ENCODE assay signal across 20 cellular contexts in genomic region chr2:131146749-131147148, GRCh38. TPM values are rescaled to one million over a fixed set of nuclear protein-coding genes. Genes with fewer than 3 reads are reported as not detected.
DNase-seq lines count a peak whose midpoint lies in the region; ATAC-seq, FAIRE-seq and TF ChIP-seq lines count a peak whose summit lies in the region.
"Had no signal": no experiment of that assay in that cellular context is flagged by ENCODE, and none has a peak within 500 bp of the region (broad histone marks: within the 10 kb centered on the region; RNA-seq: fewer than 3 reads in every experiment).

No MANE protein-coding gene starts in this region.

- H3K27ac ChIP-seq in KMS-11, result peak overlapping the region; percentile 22; the same call in 1 of the 2 replicates
- H3K27ac ChIP-seq in K562 (ENCODE audit: extremely low read depth, low read depth, low read length), result no peak overlapping the region
- no peak overlapping the region for H3K27ac ChIP-seq in upper lobe of right lung
- H3K27ac ChIP-seq: 22Rv1, A549, C4-2B had no signal

- POLR2A ChIA-PET in K562 (lab: Yijun Ruan, JAX), result no interaction called here

- WGBS in K562 (ENCODE audit: insufficient coverage, low coverage, missing lambda C conversion rate), result 94% methylated on average over 1 of the region's 1 CpG

- BruUV-seq in K562 (replicated peaks; lab: Mats Ljungman, UMichigan), result no TSS peak

- no peaks in the 10 kb centered on the region for H3K27me3 Mint-ChIP-seq in activated naive CD8-positive, alpha-beta T cell treated with anti-CD3 and anti-CD28 coated beads for 36 hours
- H3K27me3 Mint-ChIP-seq in activated naive CD8-positive, alpha-beta T cell treated with anti-CD3 and anti-CD28 coated beads, Interleukin-2, amount 50 U/mL, for 24 hours, result no peaks in the 10 kb centered on the region
- H3K27me3 Mint-ChIP-seq: CD4-positive, alpha-beta T cell had no signal

- H3K4me2 ChIP-seq in KMS-11 (peak overlapping the region; percentile 27; the same call in 1 of the 2 replicates), K562 (ENCODE audit: insufficient read depth, low read length) (no peak overlapping the region)
- H3K4me2 ChIP-seq: A549 had no signal

- H3K27ac Mint-ChIP-seq in activated naive CD8-positive, alpha-beta T cell treated with anti-CD3 and anti-CD28 coated beads for 36 hours, result peak overlapping the region; percentile 20
- H3K27ac Mint-ChIP-seq in activated naive CD8-positive, alpha-beta T cell treated with anti-CD3 and anti-CD28 coated beads, Interleukin-2, amount 50 U/mL, for 24 hours, result no peak overlapping the region
- H3K27ac Mint-ChIP-seq: CD4-positive, alpha-beta T cell; H9 had no signal

- TF ChIP-seq EP300 in K562 (IDR thresholded peaks at IDR 0.05; ENCODE audit: low read length), result no peak

- H4K20me1 ChIP-seq in KMS-11 (ENCODE audit: insufficient read depth) (no peaks in the 10 kb centered on the region), K562 (replicated peaks; ENCODE audit: control insufficient read depth, insufficient read depth, low read length) (peaks cover 2% of the 10 kb centered on the region; the same call in 1 of the 2 replicates)

- in situ Hi-C loops in K562 (cut with MboI), result no loop called here

- intact Hi-C loops in K562 (cut with micrococcal nuclease) (no loop called here), upper lobe of right lung (cut with DNase I) (no loop called here)

- H3K9me1 ChIP-seq in K562 (ENCODE audit: control insufficient read depth, insufficient read depth, low read length), result no peaks in the 10 kb centered on the region

- no peaks in the 10 kb centered on the region for H3K27me3 ChIP-seq in KMS-11 (ENCODE audit: insufficient read depth, low read depth)
- H3K27me3 ChIP-seq in K562 (ENCODE audit: control insufficient read depth in 2 of 2, insufficient read depth in 2 of 2, low read length in 2 of 2), result no peaks in the 10 kb centered on the region
- no peaks in the 10 kb centered on the region for H3K27me3 ChIP-seq in upper lobe of right lung

- no peak for TF ChIP-seq POLR2A in K562 (conservative IDR thresholded peaks at IDR 0.05)

- H3K9me3 ChIP-seq in K562 (replicated peaks; ENCODE audit: control insufficient read depth, insufficient read depth, low read depth, low read length) (no peaks in the 10 kb centered on the region), upper lobe of right lung (no peaks in the 10 kb centered on the region)
- H3K9me3 ChIP-seq: A549, Caco-2 had no signal

- peaks cover 8% of the 10 kb centered on the region for H3K4me1 Mint-ChIP-seq in activated naive CD8-positive, alpha-beta T cell treated with anti-CD3 and anti-CD28 coated beads for 36 hours
- H3K4me1 Mint-ChIP-seq in activated naive CD8-positive, alpha-beta T cell treated with anti-CD3 and anti-CD28 coated beads, Interleukin-2, amount 50 U/mL, for 24 hours, result peaks cover 4% of the 10 kb centered on the region
- H3K4me1 Mint-ChIP-seq: H9 had no signal

- no peak for TF ChIP-seq RAD21 in K562 (CRISPR knock-in tag; conservative IDR thresholded peaks at IDR 0.05 in 1 of 2, IDR thresholded peaks at IDR 0.05 in 1 of 2)

- CTCF ChIA-PET in K562 (lab: Yijun Ruan, JAX; ENCODE audit: low intra/inter-chr PET ratio), result no interaction called here

- ATAC-seq in activated naive CD8-positive, alpha-beta T cell treated with anti-CD3 and anti-CD28 coated beads, Interleukin-2, amount 50 U/mL, for 24 hours, result no peak
- no peak for ATAC-seq in K562
- ATAC-seq in upper lobe of right lung, result peak; percentile 56
- no peak for ATAC-seq in GM19035 (IDR thresholded peaks at IDR 0.05; ENCODE audit: unreplicated experiment)
- no peak for ATAC-seq in GM18502 (IDR thresholded peaks at IDR 0.05; ENCODE audit: poor library complexity, unreplicated experiment)
- ATAC-seq: A549 had no signal

- H3K79me2 ChIP-seq in KMS-11 (ENCODE audit: insufficient read depth, low read depth) (no peaks in the 10 kb centered on the region), K562 (ENCODE audit: control insufficient read depth, insufficient read depth, low read length) (no peaks in the 10 kb centered on the region)

- no peaks in the 10 kb centered on the region for H3K9me3 Mint-ChIP-seq in activated naive CD8-positive, alpha-beta T cell treated with anti-CD3 and anti-CD28 coated beads for 36 hours
- H3K9me3 Mint-ChIP-seq in activated naive CD8-positive, alpha-beta T cell treated with anti-CD3 and anti-CD28 coated beads, Interleukin-2, amount 50 U/mL, for 24 hours, result no peaks in the 10 kb centered on the region
- H3K9me3 Mint-ChIP-seq: CD4-positive, alpha-beta T cell; H9 had no signal

- H2AFZ ChIP-seq in KMS-11 (ENCODE audit: low read depth) (no peak overlapping the region), K562 (ENCODE audit: low read depth, low read length) (no peak overlapping the region)

- no peak for TF ChIP-seq CTCF in KMS-11 (conservative IDR thresholded peaks at IDR 0.05; ENCODE audit: low read depth, low read length)
- no peak for TF ChIP-seq CTCF in K562 (IDR thresholded peaks at IDR 0.05 in 2 of 3, conservative IDR thresholded peaks at IDR 0.05 in 1 of 3; ENCODE audit: insufficient read depth in 2 of 3, low read depth in 1 of 3, low read length in 3 of 3)
- no peak for TF ChIP-seq CTCF in upper lobe of right lung (IDR thresholded peaks at IDR 0.05)

- peaks cover 11% of the 10 kb centered on the region for H3K36me3 Mint-ChIP-seq in activated naive CD8-positive, alpha-beta T cell treated with anti-CD3 and anti-CD28 coated beads for 36 hours
- H3K36me3 Mint-ChIP-seq in activated naive CD8-positive, alpha-beta T cell treated with anti-CD3 and anti-CD28 coated beads, Interleukin-2, amount 50 U/mL, for 24 hours (ENCODE audit: low read depth), result peaks cover 29% of the 10 kb centered on the region

- no peak overlapping the region for H3K4me3 Mint-ChIP-seq in activated naive CD8-positive, alpha-beta T cell treated with anti-CD3 and anti-CD28 coated beads for 36 hours
- no peak overlapping the region for H3K4me3 Mint-ChIP-seq in activated naive CD8-positive, alpha-beta T cell treated with anti-CD3 and anti-CD28 coated beads, Interleukin-2, amount 50 U/mL, for 24 hours
- H3K4me3 Mint-ChIP-seq: CD4-positive, alpha-beta T cell; H9 had no signal

- H3K4me3 ChIP-seq in KMS-11 (IDR thresholded peaks at IDR 0.05; ENCODE audit: insufficient read depth, low read depth, low read length) (no peak overlapping the region), K562 (no peak overlapping the region), upper lobe of right lung (no peak overlapping the region)
- H3K4me3 ChIP-seq: A549 had no signal

- H3K9ac ChIP-seq in KMS-11 (no peak overlapping the region), K562 (ENCODE audit: insufficient read depth in 1 of 2, low read depth in 2 of 2, low read length in 2 of 2) (no peak overlapping the region)

- H3K4me1 ChIP-seq in KMS-11 (ENCODE audit: low read depth, poor library complexity, severe bottlenecking) (peaks cover 44% of the 10 kb centered on the region), K562 (replicated peaks in 1 of 2; ENCODE audit: control insufficient read depth in 2 of 2, insufficient read depth in 2 of 2, low read length in 2 of 2) (no peaks in the 10 kb centered on the region), upper lobe of right lung (no peaks in the 10 kb centered on the region)
- H3K4me1 ChIP-seq: A549, Caco-2 had no signal

- FAIRE-seq in K562 (lab: Jason Lieb, UNC), result peak; percentile 52
- FAIRE-seq: A549, D721Med, G401.6, GM12892, GM19239, H1 had no signal

- H3K36me3 ChIP-seq in KMS-11 (ENCODE audit: insufficient read depth) (no peaks in the 10 kb centered on the region; the same call in 1 of the 2 replicates), K562 (ENCODE audit: control insufficient read depth, insufficient read depth, low read length) (peaks cover 78% of the 10 kb centered on the region), upper lobe of right lung (peaks cover 70% of the 10 kb centered on the region)

- no peak for DNase-seq in activated naive CD8-positive, alpha-beta T cell treated with anti-CD3 and anti-CD28 coated beads for 36 hours
- no peak for DNase-seq in activated naive CD8-positive, alpha-beta T cell treated with anti-CD3 and anti-CD28 coated beads, Interleukin-2, amount 50 U/mL, for 24 hours
- DNase-seq in K562 (ENCODE audit: extremely low read depth in 1 of 4, low spot score in 3 of 4) (no peak), upper lobe of right lung (no peak)
- DNase-seq: AML-193; Caco-2; CD4-positive, alpha-beta T cell; H9; IMR-90 had no signal

RNA-seq across cellular contexts. Expression of gene PLEKHB2, which starts 41.6 kb away (rescaled TPM):
- 10 to 100 TPM; 42.4 to 43.2 TPM for total RNA-seq in activated naive CD8-positive, alpha-beta T cell treated with anti-CD3 and anti-CD28 coated beads for 36 hours
- 57.5 and 90.0 TPM in 2 replicates for total RNA-seq in K562 (2011; cell fraction: chromatin; rRNA removed; ENCODE audit: low replicate concordance)
- 40.9 and 42.5 TPM in 2 replicates for total RNA-seq in K562 (2011; cell fraction: nucleolus; rRNA removed)
- total RNA-seq in K562 (2011; cell fraction: nucleoplasm; rRNA removed), result 74.6 and 88.2 TPM in 2 replicates
- 48.6 and 65.2 TPM in 2 replicates for total RNA-seq in K562 (2014; rRNA removed)
- total RNA-seq in K562 (2014; rRNA removed; fragmentation: Illumina TruSeq; extraction: Trizol), result 44.1 and 46.7 TPM in 2 replicates
- 43.7 and 47.3 TPM in 2 replicates for total RNA-seq in K562 (2015; rRNA removed; fragmentation: Illumina TruSeq; extraction: Trizol)
- 56.5 TPM in 2 replicates for total RNA-seq in K562 (2021)
- 53.8 and 71.5 TPM in 2 replicates for polyA plus RNA-seq in K562 (2011; rRNA removed)
- polyA plus RNA-seq in K562 (2011; cell fraction: cytosol; rRNA removed), result 57.4 and 73.3 TPM in 2 replicates
- 29.5 and 30.0 TPM in 2 replicates for polyA plus RNA-seq in K562 (2011; cell fraction: nucleus; rRNA removed)
- polyA plus RNA-seq in K562 (2012), result 53.7 and 58.0 TPM in 2 replicates
- polyA plus RNA-seq in K562 (2014; fragmentation: Illumina TruSeq; extraction: Trizol), result 55.4 and 56.2 TPM in 2 replicates
- 10 to 100 TPM; 41.3 to 42.6 TPM for polyA plus RNA-seq in K562 (2014; fragmentation: Nextera tagmentation; extraction: Ambion mirVana)
- 50.2 and 53.0 TPM in 2 replicates for polyA plus RNA-seq in K562 (2014; rRNA removed)
- polyA minus RNA-seq in K562 (2011; rRNA and poly(A)+ RNA removed), result 80.6 and 119 TPM in 2 replicates
- polyA minus RNA-seq in K562 (2011; cell fraction: cytosol; rRNA and poly(A)+ RNA removed), result 54.8 and 64.5 TPM in 2 replicates
- polyA minus RNA-seq in K562 (2011; cell fraction: nucleus; rRNA and poly(A)+ RNA removed), result 20.1 and 30.9 TPM in 2 replicates
- 73.9 TPM for total RNA-seq in upper lobe of right lung

RNA-seq across cellular contexts. Expression of gene FAM168B, which starts 53.5 kb away (rescaled TPM):
- 10 to 100 TPM; 83.4 to 88.2 TPM for total RNA-seq in activated naive CD8-positive, alpha-beta T cell treated with anti-CD3 and anti-CD28 coated beads for 36 hours
- 23.5 and 25.5 TPM in 2 replicates for total RNA-seq in K562 (2011; cell fraction: chromatin; rRNA removed; ENCODE audit: low replicate concordance)
- 19.7 and 21.8 TPM in 2 replicates for total RNA-seq in K562 (2011; cell fraction: nucleolus; rRNA removed)
- 26.0 and 35.7 TPM in 2 replicates for total RNA-seq in K562 (2011; cell fraction: nucleoplasm; rRNA removed)
- total RNA-seq in K562 (2014; rRNA removed) (46.1 and 60.8 TPM in 2 replicates), K562 (2014; rRNA removed; fragmentation: Illumina TruSeq; extraction: Trizol) (32.1 and 33.9 TPM in 2 replicates), K562 (2015; rRNA removed; fragmentation: Illumina TruSeq; extraction: Trizol) (39.0 and 40.1 TPM in 2 replicates), K562 (2021) (67.4 and 76.0 TPM in 2 replicates), upper lobe of right lung (77.8 TPM)
- polyA plus RNA-seq in K562 (2011; rRNA removed) (51.6 and 56.9 TPM in 2 replicates), K562 (2014; fragmentation: Illumina TruSeq; extraction: Trizol) (47.8 and 56.3 TPM in 2 replicates), K562 (2014; fragmentation: Nextera tagmentation; extraction: Ambion mirVana) (1 to 10 TPM; 3.3 to 5.4 TPM), K562 (2014; rRNA removed) (59.4 and 64.2 TPM in 2 replicates)
- polyA plus RNA-seq in K562 (2011; cell fraction: cytosol; rRNA removed), result 89.9 and 202 TPM in 2 replicates
- 47.2 and 74.0 TPM in 2 replicates for polyA plus RNA-seq in K562 (2011; cell fraction: nucleus; rRNA removed)
- polyA plus RNA-seq in K562 (2012), result 53.3 and 56.9 TPM in 2 replicates
- 25.2 and 36.1 TPM in 2 replicates for polyA minus RNA-seq in K562 (2011; rRNA and poly(A)+ RNA removed)
- polyA minus RNA-seq in K562 (2011; cell fraction: cytosol; rRNA and poly(A)+ RNA removed), result 38.3 and 40.4 TPM in 2 replicates
- 12.5 and 15.2 TPM in 2 replicates for polyA minus RNA-seq in K562 (2011; cell fraction: nucleus; rRNA and poly(A)+ RNA removed)
